15 cellular contexts compared by ENCODE assay signal in the genomic region with DNA sequence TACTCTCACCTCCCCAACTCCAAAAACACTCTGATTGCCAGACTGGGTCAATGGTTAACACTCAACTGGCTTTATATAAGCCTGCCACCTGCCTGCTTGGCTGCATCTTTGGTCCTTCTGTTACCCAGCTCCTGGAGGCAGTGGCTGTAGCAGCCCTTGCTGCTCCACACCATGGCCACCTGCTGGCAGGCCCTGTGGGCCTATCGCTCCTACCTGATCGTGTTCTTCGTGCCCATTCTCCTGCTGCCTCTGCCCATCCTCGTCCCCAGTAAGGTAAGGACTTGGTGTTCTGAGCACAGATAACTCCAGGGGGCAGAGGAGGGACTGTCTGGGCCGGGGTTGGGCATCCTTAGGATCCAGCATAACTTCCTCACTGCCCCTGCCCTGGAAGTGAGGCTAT. TPM values are rescaled to one million over a fixed set of nuclear protein-coding genes. Genes with fewer than 3 reads are reported as not detected.
DNase-seq lines count a peak whose midpoint lies in the region; ATAC-seq and TF ChIP-seq lines count a peak whose summit lies in the region.
"Had no signal": no experiment of that assay in that cellular context is flagged by ENCODE, and none has a peak within 500 bp of the region (broad histone marks: within the 10 kb centered on the region; RNA-seq: fewer than 3 reads in every experiment).

TSS of gene SLC13A2 (plus strand) at position 103 of the 400 bp plus-strand sequence. CDS start at position 172, 69 bp downstream.

- H3K27ac ChIP-seq in body of pancreas = no peak within 1 kb of the TSS
- H3K27ac ChIP-seq: HL-60, right atrium auricular region had no signal

- no peaks in the 10 kb centered on the region for H3K27me3 Mint-ChIP-seq in stimulated activated memory B cell treated with anti-CD40 and anti-IgM and Interleukin-4, amounts not matched to agents 10 μg/mL and 1 μg/mL and 100 μg/mL, for 72 hours
- peaks cover 3% of the 10 kb centered on the region for H3K27me3 Mint-ChIP-seq in activated T-helper 1 cell treated with anti-CD3 and anti-CD28 coated beads, Interleukin-12 subunit alpha, Interleukin-12 subunit beta, Interleukin-2, Interleukin-4 antibody, amounts not matched to agents 30 ng/mL and 10 ng/mL and 1 ng/mL, durations not matched to agents 14 hours and 24 hours and 36 hours (ENCODE audit: insufficient read depth)

- no peak within 1 kb of the TSS for H3K4me3 ChIP-seq in AG09309 (ENCODE audit: control insufficient read depth, low read depth, low read length)
- no peak within 1 kb of the TSS for H3K4me3 ChIP-seq in body of pancreas
- H3K4me3 ChIP-seq: right atrium auricular region had no signal

- peak; percentile 7 for TF ChIP-seq CTCF in AG09309 (IDR thresholded peaks at IDR 0.05; ENCODE audit: control insufficient read depth, insufficient read depth, low read depth, low read length, missing control alignments)
- 0 out of 3 replicates have a peak, but pooled peaks have one; percentile 14 for TF ChIP-seq CTCF in GM12872 (IDR thresholded peaks at IDR 0.05; ENCODE audit: insufficient read depth, low read depth, low read length)
- peak in 3 of 7 experiments; percentile 11 to 35 (median 17) for TF ChIP-seq CTCF in body of pancreas (IDR thresholded peaks at IDR 0.05)

- H3K27me3 ChIP-seq in body of pancreas = no peaks in the 10 kb centered on the region
- H3K27me3 ChIP-seq: right atrium auricular region had no signal

- H3K27ac Mint-ChIP-seq in stimulated activated memory B cell treated with anti-CD40 and anti-IgM and Interleukin-4, amounts not matched to agents 10 μg/mL and 1 μg/mL and 100 μg/mL, for 72 hours = no peak within 1 kb of the TSS
- H3K27ac Mint-ChIP-seq in activated T-helper 1 cell treated with anti-CD3 and anti-CD28 coated beads, Interleukin-12 subunit alpha, Interleukin-12 subunit beta, Interleukin-2, Interleukin-4 antibody, amounts not matched to agents 30 ng/mL and 10 ng/mL and 1 ng/mL, durations not matched to agents 14 hours and 24 hours and 36 hours = no peak within 1 kb of the TSS
- H3K27ac Mint-ChIP-seq: natural killer cell had no signal

- peak; percentile 64 for ATAC-seq in body of pancreas
- ATAC-seq in stimulated activated memory B cell treated with anti-CD40 and anti-IgM and Interleukin-4, amounts not matched to agents 10 μg/mL and 1 μg/mL and 100 μg/mL, for 72 hours = no peak
- ATAC-seq: natural killer cell had no signal

- DNase-seq in AG09309 (ENCODE audit: low read depth) (no peak), body of pancreas (peak in 3 of 4 donors; percentile 13 to 47 (median 44)), mesenteric fat pad (ENCODE audit: low spot score) (peak; percentile 89)
- no peak for DNase-seq in activated T-cell treated with anti-CD3 and anti-CD28 coated beads, Interleukin-2, amount 50 U/mL, for 1 hour
- DNase-seq in activated T-helper 1 cell treated with anti-CD3 and anti-CD28 coated beads, Interleukin-12 subunit alpha, Interleukin-12 subunit beta, Interleukin-2, Interleukin-4 antibody, amounts not matched to agents 30 ng/mL and 10 ng/mL and 1 ng/mL, durations not matched to agents 14 hours and 24 hours and 36 hours (ENCODE audit: low spot score) = no peak
- DNase-seq: natural killer cell; NCI-H2171; stimulated activated CD4-positive, alpha-beta T cell treated with anti-CD3 and anti-CD28 coated beads, Interleukin-4, amount 100 ng/mL, for 4 hours; stimulated activated naive CD4-positive, alpha-beta T cell had no signal

- intact Hi-C loops in body of pancreas (cut with DNase I) = no loop called here
- intact Hi-C loops in activated T-helper 1 cell treated with anti-CD3 and anti-CD28 coated beads, Interleukin-12 subunit alpha, Interleukin-12 subunit beta, Interleukin-2, Interleukin-4 antibody, amounts not matched to agents 30 ng/mL and 10 ng/mL and 1 ng/mL, durations not matched to agents 14 hours and 24 hours and 36 hours (cut with micrococcal nuclease) = no loop called here

- H3K9me3 ChIP-seq in body of pancreas = no peaks in the 10 kb centered on the region
- H3K9me3 ChIP-seq: right atrium auricular region had no signal

- H3K4me3 Mint-ChIP-seq in stimulated activated memory B cell treated with anti-CD40 and anti-IgM and Interleukin-4, amounts not matched to agents 10 μg/mL and 1 μg/mL and 100 μg/mL, for 72 hours = no peak within 1 kb of the TSS
- H3K4me3 Mint-ChIP-seq in activated T-helper 1 cell treated with anti-CD3 and anti-CD28 coated beads, Interleukin-12 subunit alpha, Interleukin-12 subunit beta, Interleukin-2, Interleukin-4 antibody, amounts not matched to agents 30 ng/mL and 10 ng/mL and 1 ng/mL, durations not matched to agents 14 hours and 24 hours and 36 hours = no peak within 1 kb of the TSS
- H3K4me3 Mint-ChIP-seq: natural killer cell had no signal

- no peaks in the 10 kb centered on the region for H3K36me3 Mint-ChIP-seq in stimulated activated memory B cell treated with anti-CD40 and anti-IgM and Interleukin-4, amounts not matched to agents 10 μg/mL and 1 μg/mL and 100 μg/mL, for 72 hours
- no peaks in the 10 kb centered on the region for H3K36me3 Mint-ChIP-seq in activated T-helper 1 cell treated with anti-CD3 and anti-CD28 coated beads, Interleukin-12 subunit alpha, Interleukin-12 subunit beta, Interleukin-2, Interleukin-4 antibody, amounts not matched to agents 30 ng/mL and 10 ng/mL and 1 ng/mL, durations not matched to agents 14 hours and 24 hours and 36 hours (ENCODE audit: low read depth)
- H3K36me3 Mint-ChIP-seq: natural killer cell had no signal

- no peaks in the 10 kb centered on the region for H3K4me1 Mint-ChIP-seq in stimulated activated memory B cell treated with anti-CD40 and anti-IgM and Interleukin-4, amounts not matched to agents 10 μg/mL and 1 μg/mL and 100 μg/mL, for 72 hours
- H3K4me1 Mint-ChIP-seq in activated T-helper 1 cell treated with anti-CD3 and anti-CD28 coated beads, Interleukin-12 subunit alpha, Interleukin-12 subunit beta, Interleukin-2, Interleukin-4 antibody, amounts not matched to agents 30 ng/mL and 10 ng/mL and 1 ng/mL, durations not matched to agents 14 hours and 24 hours and 36 hours (ENCODE audit: low read depth) = peaks cover 27% of the 10 kb centered on the region

- TF ChIP-seq POLR2A in body of pancreas (IDR thresholded peaks at IDR 0.05) = no peak

- 70 to 84% methylated on average over 5 of the region's 5 CpGs for WGBS in body of pancreas, 2 donors

- no peaks in the 10 kb centered on the region for H3K36me3 ChIP-seq in body of pancreas (replicated peaks in 1 of 2; ENCODE audit: insufficient read depth in 1 of 2, low read depth in 2 of 2)
- H3K36me3 ChIP-seq: right atrium auricular region had no signal

- no peaks in the 10 kb centered on the region for H3K9me3 Mint-ChIP-seq in stimulated activated memory B cell treated with anti-CD40 and anti-IgM and Interleukin-4, amounts not matched to agents 10 μg/mL and 1 μg/mL and 100 μg/mL, for 72 hours
- no peaks in the 10 kb centered on the region for H3K9me3 Mint-ChIP-seq in activated T-helper 1 cell treated with anti-CD3 and anti-CD28 coated beads, Interleukin-12 subunit alpha, Interleukin-12 subunit beta, Interleukin-2, Interleukin-4 antibody, amounts not matched to agents 30 ng/mL and 10 ng/mL and 1 ng/mL, durations not matched to agents 14 hours and 24 hours and 36 hours
- H3K9me3 Mint-ChIP-seq: natural killer cell had no signal

- H3K4me1 ChIP-seq in body of pancreas = peaks cover 8% of the 10 kb centered on the region
- H3K4me1 ChIP-seq: right atrium auricular region had no signal

RNA-seq across cellular contexts. Expression of gene SLC13A2, which starts in this region (rescaled TPM):
- total RNA-seq in body of pancreas (1 to 10 TPM in 1 of 2 donors, not detected in 1; 1.8 TPM), mesenteric fat pad (0.10 TPM)
- total RNA-seq in activated T-helper 1 cell treated with anti-CD3 and anti-CD28 coated beads, Interleukin-12 subunit alpha, Interleukin-12 subunit beta, Interleukin-2, Interleukin-4 antibody, amounts not matched to agents 30 ng/mL and 10 ng/mL and 1 ng/mL, durations not matched to agents 14 hours and 24 hours and 36 hours = not detected in 2 replicates
- total RNA-seq: glomerular endothelial cell, kidney epithelial cell, natural killer cell, right atrium auricular region had no signal

Comparison
In these comparisons a context has a peak if more than half of its experiments do, and no peak if none do; other contexts are left out.
1. Peak in DNase-seq in mesenteric fat pad; RNA of the gene not detected or under 1 TPM.
2. DNase-seq: peak in body of pancreas (3 of 4); none in AG09309 (single experiment), activated T-cell treated with anti-CD3 and anti-CD28 coated beads, Interleukin-2, amount 50 U/mL, for 1 hour (single experiment) and activated T-helper 1 cell treated with anti-CD3 and anti-CD28 coated beads, Interleukin-12 subunit alpha, Interleukin-12 subunit beta, Interleukin-2, Interleukin-4 antibody, amounts not matched to agents 30 ng/mL and 10 ng/mL and 1 ng/mL, durations not matched to agents 14 hours and 24 hours and 36 hours (single experiment).